In the genomic region with DNA sequence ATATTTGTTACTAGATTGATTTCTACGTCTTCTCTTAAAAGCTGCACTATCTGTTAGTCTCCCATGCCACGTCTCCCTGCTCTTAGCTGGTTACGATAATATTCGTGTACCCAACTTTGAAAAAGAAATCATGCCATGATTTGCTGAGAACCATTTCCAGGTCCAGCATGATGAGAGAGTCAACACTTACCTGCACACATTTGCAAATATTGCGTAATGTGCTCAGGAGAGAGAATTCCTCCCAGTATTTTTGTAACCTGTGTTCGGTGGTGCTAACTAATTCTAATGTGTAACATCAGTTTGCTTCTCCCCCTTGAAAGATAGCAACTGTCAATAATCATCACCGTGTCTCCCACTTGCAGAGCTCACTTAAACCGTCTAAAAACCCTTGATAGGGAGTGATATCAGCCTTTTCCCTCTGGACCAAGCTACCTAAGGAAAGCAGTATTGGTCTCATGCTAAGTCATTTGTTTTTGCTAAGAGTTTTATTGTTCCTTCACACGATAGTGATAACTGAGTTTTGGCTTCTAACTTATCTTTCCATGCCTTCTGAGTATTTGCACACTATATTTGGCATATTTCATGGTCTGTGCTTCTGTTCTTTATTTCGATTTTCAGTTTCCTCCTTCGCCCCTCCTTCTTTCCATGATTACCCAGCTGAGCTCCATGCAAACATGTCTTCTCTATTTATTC, we compare ENCODE assay signal across 1 cellular context.
TF ChIP-seq lines count a peak whose summit lies in the region.

No MANE protein-coding gene starts in this region.

TF ChIP-seq in HepG2, 621 proteins besides CTCF, POLR2A, EP300 and RAD21 (continued from another document):
- TF ChIP-seq, protein P1, sequence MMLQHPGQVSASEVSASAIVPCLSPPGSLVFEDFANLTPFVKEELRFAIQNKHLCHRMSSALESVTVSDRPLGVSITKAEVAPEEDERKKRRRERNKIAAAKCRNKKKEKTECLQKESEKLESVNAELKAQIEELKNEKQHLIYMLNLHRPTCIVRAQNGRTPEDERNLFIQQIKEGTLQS (CRISPR knock-in tag; IDR thresholded peaks at IDR 0.05), result no peak
- TF ChIP-seq SALL2 (CRISPR knock-in tag; IDR thresholded peaks at IDR 0.05), result no peak
- TF ChIP-seq NFAT5 (CRISPR knock-in tag; IDR thresholded peaks at IDR 0.05), result no peak
- TF ChIP-seq ZFP82 (CRISPR knock-in tag; IDR thresholded peaks at IDR 0.05; ENCODE audit: borderline replicate concordance), result no peak
- TF ChIP-seq RARA (CRISPR knock-in tag; IDR thresholded peaks at IDR 0.05), result no peak
- no peak for TF ChIP-seq DBP (CRISPR knock-in tag; IDR thresholded peaks at IDR 0.05; ENCODE audit: not compliant biosample characterization)
- no peak for TF ChIP-seq ZGPAT (CRISPR knock-in tag; IDR thresholded peaks at IDR 0.05)
- no peak for TF ChIP-seq ZNF296 (CRISPR knock-in tag; conservative IDR thresholded peaks at IDR 0.05)
- no peak for TF ChIP-seq HMGXB4 (CRISPR knock-in tag; IDR thresholded peaks at IDR 0.05; ENCODE audit: borderline replicate concordance in 1 of 2, low read depth in 1 of 2)
- peak; percentile 27; the same call in 1 of the 2 replicates for TF ChIP-seq SMC3 (IDR thresholded peaks at IDR 0.05; ENCODE audit: low read length)
- TF ChIP-seq, protein P2, sequence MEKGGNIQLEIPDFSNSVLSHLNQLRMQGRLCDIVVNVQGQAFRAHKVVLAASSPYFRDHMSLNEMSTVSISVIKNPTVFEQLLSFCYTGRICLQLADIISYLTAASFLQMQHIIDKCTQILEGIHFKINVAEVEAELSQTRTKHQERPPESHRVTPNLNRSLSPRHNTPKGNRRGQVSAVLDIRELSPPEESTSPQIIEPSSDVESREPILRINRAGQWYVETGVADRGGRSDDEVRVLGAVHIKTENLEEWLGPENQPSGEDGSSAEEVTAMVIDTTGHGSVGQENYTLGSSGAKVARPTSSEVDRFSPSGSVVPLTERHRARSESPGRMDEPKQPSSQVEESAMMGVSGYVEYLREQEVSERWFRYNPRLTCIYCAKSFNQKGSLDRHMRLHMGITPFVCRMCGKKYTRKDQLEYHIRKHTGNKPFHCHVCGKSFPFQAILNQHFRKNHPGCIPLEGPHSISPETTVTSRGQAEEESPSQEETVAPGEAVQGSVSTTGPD (CRISPR knock-in tag; IDR thresholded peaks at IDR 0.05), result no peak
- no peak for TF ChIP-seq KDM6A (CRISPR knock-in tag; IDR thresholded peaks at IDR 0.05; ENCODE audit: low read depth)
- no peak for TF ChIP-seq GLI4 (CRISPR knock-in tag; IDR thresholded peaks at IDR 0.05; ENCODE audit: borderline replicate concordance)
- no peak for TF ChIP-seq SRSF9 (IDR thresholded peaks at IDR 0.05; ENCODE audit: borderline replicate concordance, insufficient read depth, low read depth, low read length, poor library complexity, severe bottlenecking)
- TF ChIP-seq BHLHE40 (IDR thresholded peaks at IDR 0.05; ENCODE audit: low read length), result no peak
- no peak for TF ChIP-seq EHMT2 (IDR thresholded peaks at IDR 0.05; ENCODE audit: borderline replicate concordance, low read depth, low read length)
- TF ChIP-seq ZNF770 (CRISPR knock-in tag; IDR thresholded peaks at IDR 0.05), result no peak
- TF ChIP-seq GFI1 (CRISPR knock-in tag; IDR thresholded peaks at IDR 0.05; ENCODE audit: borderline replicate concordance), result peak; percentile 30; the same call in 1 of the 2 replicates
- no peak for TF ChIP-seq ZNF142 (CRISPR knock-in tag; IDR thresholded peaks at IDR 0.05)
- no peak for TF ChIP-seq TRIM22 (IDR thresholded peaks at IDR 0.05)
- TF ChIP-seq NCOA2 (CRISPR knock-in tag; IDR thresholded peaks at IDR 0.05), result no peak
- peak; percentile 43; the same call in 1 of the 2 replicates for TF ChIP-seq ZNF331 (CRISPR knock-in tag; IDR thresholded peaks at IDR 0.05)
- no peak for TF ChIP-seq CBX1 (IDR thresholded peaks at IDR 0.05; ENCODE audit: low read depth)
